12 cellular contexts compared by ENCODE assay signal in the genomic region with DNA sequence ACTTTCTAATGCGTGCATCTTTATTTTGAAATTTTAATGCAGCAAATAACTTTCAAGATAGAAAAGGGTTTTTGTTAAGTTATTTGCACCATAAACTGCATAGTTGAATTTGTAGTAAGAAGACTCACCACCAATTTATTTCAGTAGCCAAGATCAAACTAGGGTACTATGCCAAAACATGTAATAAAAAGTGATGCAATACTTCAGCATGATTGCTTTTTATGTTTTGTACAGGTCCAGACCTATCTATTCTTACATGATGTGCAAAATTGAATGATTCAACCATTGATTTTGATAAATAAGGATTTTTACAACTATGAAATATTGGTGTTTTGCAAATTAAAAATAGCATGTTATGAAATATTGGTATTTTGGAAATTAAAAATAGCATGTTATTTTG. TPM values are rescaled to one million over a fixed set of nuclear protein-coding genes. Genes with fewer than 3 reads are reported as not detected.
DNase-seq lines count a peak whose midpoint lies in the region; ATAC-seq and FAIRE-seq lines count a peak whose summit lies in the region.
"Had no signal": no experiment of that assay in that cellular context is flagged by ENCODE, and none has a peak within 500 bp of the region (broad histone marks: within the 10 kb centered on the region; RNA-seq: fewer than 3 reads in every experiment).

No MANE protein-coding gene starts in this region.

- H3K36me3 Mint-ChIP-seq in activated T-cell treated with anti-CD3 and anti-CD28 coated beads, Interleukin-2, amount 50 U/mL, for 24 hours (ENCODE audit: low read depth): peaks cover 40% of the 10 kb centered on the region

- ATAC-seq in sciatic nerve (peak; percentile 66), GM18520 (IDR thresholded peaks at IDR 0.05; ENCODE audit: unreplicated experiment) (no peak), GM21619 (IDR thresholded peaks at IDR 0.05; ENCODE audit: unreplicated experiment) (no peak)
- ATAC-seq: activated CD8-positive, alpha-beta memory T cell treated with anti-CD3 and anti-CD28 coated beads, Interleukin-2, amount 10 ng/mL, durations not matched to agents 7 days and 5 days; stimulated activated naive B cell treated with anti-CD40 and anti-IgM and Interleukin-4, amounts not matched to agents 10 μg/mL and 1 μg/mL and 100 μg/mL, for 72 hours had no signal

- H3K27ac Mint-ChIP-seq in activated T-cell treated with anti-CD3 and anti-CD28 coated beads, Interleukin-2, amount 50 U/mL, for 24 hours: peak overlapping the region; percentile 46
- H3K27ac Mint-ChIP-seq: activated CD8-positive, alpha-beta memory T cell treated with anti-CD3 and anti-CD28 coated beads, Interleukin-2, amount 10 ng/mL, durations not matched to agents 7 days and 5 days; stimulated activated naive B cell treated with anti-CD40 and anti-IgM and Interleukin-4, amounts not matched to agents 10 μg/mL and 1 μg/mL and 100 μg/mL, for 72 hours had no signal

- DNase-seq in activated T-cell treated with anti-CD3 and anti-CD28 coated beads, Interleukin-2, amount 50 U/mL, for 24 hours: no peak
- no peak for DNase-seq in activated T-cell treated with anti-CD3 and anti-CD28 coated beads, Interleukin-2, amount 50 U/mL, for 48 hours
- peak; percentile 83 for DNase-seq in OCI-M1 (lab: John Stamatoyannopoulos, UW)
- no peak for DNase-seq in sciatic nerve (ENCODE audit: low spot score)
- no peak for DNase-seq in effector CD4-positive, alpha-beta T cell
- DNase-seq: activated CD8-positive, alpha-beta memory T cell treated with anti-CD3 and anti-CD28 coated beads, Interleukin-2, amount 10 ng/mL, durations not matched to agents 7 days and 5 days; hippocampal formation; NCI-H2081; stimulated activated naive B cell treated with anti-CD40 and anti-IgM and Interleukin-4, amounts not matched to agents 10 μg/mL and 1 μg/mL and 100 μg/mL, for 72 hours had no signal

- no peaks in the 10 kb centered on the region for H3K27me3 Mint-ChIP-seq in activated T-cell treated with anti-CD3 and anti-CD28 coated beads, Interleukin-2, amount 50 U/mL, for 24 hours
- H3K27me3 Mint-ChIP-seq: activated CD8-positive, alpha-beta memory T cell treated with anti-CD3 and anti-CD28 coated beads, Interleukin-2, amount 10 ng/mL, durations not matched to agents 7 days and 5 days; stimulated activated naive B cell treated with anti-CD40 and anti-IgM and Interleukin-4, amounts not matched to agents 10 μg/mL and 1 μg/mL and 100 μg/mL, for 72 hours had no signal

- no peaks in the 10 kb centered on the region for H3K9me3 Mint-ChIP-seq in activated T-cell treated with anti-CD3 and anti-CD28 coated beads, Interleukin-2, amount 50 U/mL, for 24 hours

- H3K4me1 Mint-ChIP-seq in activated T-cell treated with anti-CD3 and anti-CD28 coated beads, Interleukin-2, amount 50 U/mL, for 24 hours (ENCODE audit: low read depth): peaks cover 45% of the 10 kb centered on the region

- intact Hi-C loops in sciatic nerve (cut with DNase I): no loop called here

- no peak overlapping the region for H3K4me3 Mint-ChIP-seq in activated T-cell treated with anti-CD3 and anti-CD28 coated beads, Interleukin-2, amount 50 U/mL, for 24 hours
- H3K4me3 Mint-ChIP-seq: activated CD8-positive, alpha-beta memory T cell treated with anti-CD3 and anti-CD28 coated beads, Interleukin-2, amount 10 ng/mL, durations not matched to agents 7 days and 5 days; stimulated activated naive B cell treated with anti-CD40 and anti-IgM and Interleukin-4, amounts not matched to agents 10 μg/mL and 1 μg/mL and 100 μg/mL, for 72 hours had no signal

- FAIRE-seq in endometrium (lab: Jason Lieb, UNC): peak; percentile 37

RNA-seq across cellular contexts. Expression of a gene that starts 26.7 kb away (rescaled TPM):
- 44.2 TPM for total RNA-seq in sciatic nerve
